ENCODE assay signal across 15 cellular contexts in the genomic region with DNA sequence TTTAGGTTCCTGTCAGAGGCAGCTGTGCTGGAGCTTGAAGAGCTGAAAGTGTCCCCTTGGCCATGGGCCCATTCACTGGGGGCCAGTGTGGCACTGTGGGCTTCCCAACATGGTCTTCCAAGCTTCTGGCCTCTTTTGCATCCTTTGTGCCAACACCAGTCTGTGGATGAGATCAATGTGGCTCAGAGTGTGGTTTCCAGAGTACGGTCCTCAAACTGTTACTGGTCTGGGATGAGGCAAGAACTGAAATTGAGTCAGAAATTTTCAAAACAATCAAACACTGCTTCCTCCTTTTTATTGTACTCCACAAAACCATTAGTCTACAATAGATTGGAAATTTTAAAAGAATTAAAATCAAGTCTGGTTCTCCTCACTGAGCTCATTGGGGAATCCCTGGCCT.
"Had no signal": no experiment of that assay in that cellular context is flagged by ENCODE, and none has a peak within 500 bp of the region (broad histone marks: within the 10 kb centered on the region; RNA-seq: fewer than 3 reads in every experiment).

No MANE protein-coding gene starts in this region.

- DNase-seq: activated CD4-positive, alpha-beta T cell treated with anti-CD3 and anti-CD28 coated beads, Interleukin-2, amount 50 U/mL, for 4 hours; activated naive CD4-positive, alpha-beta T cell treated with anti-CD3 and anti-CD28 coated beads, Interleukin-2, amount 50 U/mL, for 16 hours; activated T-cell treated with anti-CD3 and anti-CD28 coated beads, Interleukin-2, amount 50 U/mL, for 1 hour; adrenal gland; body of pancreas; foreskin fibroblast; islet precursor cell; mammary epithelial cell; naive thymus-derived CD8-positive, alpha-beta T cell; right lobe of liver; stimulated activated CD4-positive, alpha-beta T cell treated with anti-CD3 and anti-CD28 coated beads, Interleukin-2, amount 100 ng/mL, for 24 hours; stimulated activated naive CD4-positive, alpha-beta T cell; T-helper 2 cell had no signal

- H3K27me3 Mint-ChIP-seq: naive thymus-derived CD8-positive, alpha-beta T cell had no signal

- H3K4me3 Mint-ChIP-seq: dendritic cell treated with granulocyte-macrophage colony-stimulating factor and Interleukin-4, amounts not matched to agents 40 ng/mL and 50 ng/mL, for 4 days; naive thymus-derived CD8-positive, alpha-beta T cell had no signal

- H3K36me3 ChIP-seq: adrenal gland, right lobe of liver had no signal

- H3K9me3 ChIP-seq: adrenal gland, body of pancreas, right lobe of liver had no signal

- H3K27me3 ChIP-seq: adrenal gland, body of pancreas, right lobe of liver had no signal

- H3K4me3 ChIP-seq: adrenal gland, body of pancreas, right lobe of liver had no signal

- H3K27ac Mint-ChIP-seq: dendritic cell treated with granulocyte-macrophage colony-stimulating factor and Interleukin-4, amounts not matched to agents 40 ng/mL and 50 ng/mL, for 4 days; progenitor cell of endocrine pancreas had no signal

- H3K27ac ChIP-seq: adrenal gland, body of pancreas, right lobe of liver had no signal

- H3K9me3 Mint-ChIP-seq: dendritic cell treated with granulocyte-macrophage colony-stimulating factor and Interleukin-4, amounts not matched to agents 40 ng/mL and 50 ng/mL, for 4 days had no signal
